18 cellular contexts compared by ENCODE assay signal in genomic region chr15:38646716-38647115, GRCh38.
"Had no signal": no experiment of that assay in that cellular context is flagged by ENCODE, and none has a peak within 500 bp of the region (broad histone marks: within the 10 kb centered on the region; RNA-seq: fewer than 3 reads in every experiment).

No MANE protein-coding gene starts in this region.

- H3K4me1 Mint-ChIP-seq: brain had no signal

- H3K36me3 ChIP-seq: lower lobe of right lung, neutrophil, uterus had no signal

- H3K9me3 ChIP-seq: lower lobe of right lung, neutrophil, uterus had no signal

- H3K27me3 ChIP-seq: dorsolateral prefrontal cortex, neutrophil, uterus had no signal

- H3K4me1 ChIP-seq: lower lobe of right lung, uterus had no signal

- H3K36me3 Mint-ChIP-seq: brain, immature natural killer cell had no signal

- H3K9me3 Mint-ChIP-seq: immature natural killer cell had no signal

- H3K27ac ChIP-seq: lower lobe of right lung, neutrophil, uterus, VCaP had no signal

- H3K4me3 Mint-ChIP-seq: brain, immature natural killer cell, mesothelial cell of epicardium had no signal

- ATAC-seq: esophagus mucosa, left cardiac atrium, lower lobe of right lung had no signal

- DNase-seq: activated naive CD4-positive, alpha-beta T cell; activated T-cell treated with anti-CD3 and anti-CD28 coated beads, Interleukin-2, amount 50 U/mL, for 1 hour; amniotic stem cell; glutamatergic neuron; immature natural killer cell; left cardiac atrium; lower lobe of right lung; stimulated activated CD4-positive, alpha-beta T cell treated with anti-CD3 and anti-CD28 coated beads, Interleukin-4, amount 100 ng/mL, for 4 hours; SW 1271; T-helper 9 cell; uterus had no signal

- H3K4me3 ChIP-seq: dorsolateral prefrontal cortex, lower lobe of right lung, skin epidermis, uterus had no signal

- H3K27ac Mint-ChIP-seq: mesothelial cell of epicardium had no signal
